Comparison of ENCODE assay signal across 8 cellular contexts in genomic region chr1:858649-859041, GRCh38.
DNase-seq lines count a peak whose midpoint lies in the region; ATAC-seq, FAIRE-seq and TF ChIP-seq lines count a peak whose summit lies in the region.
"Not testable (repeated sequence)": the region's sequence is repeated elsewhere in the genome, so short reads cannot be mapped to it uniquely, and the experiment has no call there.

No MANE protein-coding gene starts in this region.

- H3K9me3 Mint-ChIP-seq in CD8-positive, alpha-beta T cell; astrocyte (ENCODE audit: unreplicated experiment); stimulated activated memory B cell treated with anti-CD40 and anti-IgM and Interleukin-4, amounts not matched to agents 10 μg/mL and 1 μg/mL and 100 μg/mL, for 72 hours: not testable (repeated sequence)

- peaks cover 21% of the 10 kb centered on the region for H3K36me3 Mint-ChIP-seq in CD8-positive, alpha-beta T cell
- H3K36me3 Mint-ChIP-seq in astrocyte (ENCODE audit: low read depth, unreplicated experiment); stimulated activated memory B cell treated with anti-CD40 and anti-IgM and Interleukin-4, amounts not matched to agents 10 μg/mL and 1 μg/mL and 100 μg/mL, for 72 hours: not testable (repeated sequence)

- not testable (repeated sequence) for TF ChIP-seq EP300 in HepG2 (IDR thresholded peaks at IDR 0.05; ENCODE audit: low read depth in 2 of 2, low read length in 2 of 2); HepG2 (CRISPR knock-in tag; IDR thresholded peaks at IDR 0.05; ENCODE audit: borderline replicate concordance)

- not testable (repeated sequence) for TF ChIP-seq CTCF in CD8-positive, alpha-beta T cell (IDR thresholded peaks at IDR 0.05); astrocyte (IDR thresholded peaks at IDR 0.05; ENCODE audit: insufficient read depth, low read depth, low read length); fibroblast of the aortic adventitia (IDR thresholded peaks at IDR 0.05; ENCODE audit: insufficient read depth, low read length); HepG2 (CRISPR knock-in tag; IDR thresholded peaks at IDR 0.05)

- peak; percentile 31 for ATAC-seq in CD8-positive, alpha-beta T cell
- peak; percentile 75 for ATAC-seq in HepG2
- not testable (repeated sequence) for ATAC-seq in stimulated activated memory B cell treated with anti-CD40 and anti-IgM and Interleukin-4, amounts not matched to agents 10 μg/mL and 1 μg/mL and 100 μg/mL, for 72 hours

- H3K9me3 ChIP-seq in CD8-positive, alpha-beta T cell (ENCODE audit: low read length); astrocyte (ENCODE audit: insufficient read depth, low read depth, low read length); HepG2 (ENCODE audit: low read length): not testable (repeated sequence)

- intact Hi-C loops in CD8-positive, alpha-beta T cell (cut with DNase I, micrococcal nuclease); HepG2 (cut with micrococcal nuclease; ENCODE audit: unreplicated experiment): not testable (repeated sequence)

- H3K27ac Mint-ChIP-seq in CD8-positive, alpha-beta T cell; astrocyte (ENCODE audit: unreplicated experiment): not testable (repeated sequence)
- H3K27ac Mint-ChIP-seq in stimulated activated memory B cell treated with anti-CD40 and anti-IgM and Interleukin-4, amounts not matched to agents 10 μg/mL and 1 μg/mL and 100 μg/mL, for 72 hours = peak overlapping the region; percentile 63

- peaks cover 11% of the 10 kb centered on the region for H3K4me1 Mint-ChIP-seq in CD8-positive, alpha-beta T cell (ENCODE audit: low read depth)
- H3K4me1 Mint-ChIP-seq in astrocyte (ENCODE audit: low read depth, unreplicated experiment); stimulated activated memory B cell treated with anti-CD40 and anti-IgM and Interleukin-4, amounts not matched to agents 10 μg/mL and 1 μg/mL and 100 μg/mL, for 72 hours: not testable (repeated sequence)

- CTCF ChIA-PET in CD8-positive, alpha-beta T cell (lab: Charles Lee) = interaction anchor here (0.6 to 1.1 kb wide), 2 partner anchors 42 to 80 kb away, joined by 3 read pairs; no protein-coding TSS in a partner anchor
- CTCF ChIA-PET in HepG2 (lab: Yijun Ruan, JAX; ENCODE audit: low intra/inter-chr PET ratio, low total read pairs) = not testable (repeated sequence)

- DNase-seq in CD8-positive, alpha-beta T cell; HepG2 (ENCODE audit: low spot score): not testable (repeated sequence)
- DNase-seq in HT1080 (ENCODE audit: low read depth) (peak; percentile 29), NCI-H2107 treated with DMSO at 0.1 percent for 48 hours (lab: John Stamatoyannopoulos, UW; ENCODE audit: unreplicated experiment) (peak; percentile 1), SHP77 treated with DMSO at 0.1 percent for 48 hours (lab: John Stamatoyannopoulos, UW) (peak; percentile 36), astrocyte (ENCODE audit: low read depth) (peak; percentile 29), fibroblast of the aortic adventitia (ENCODE audit: low read depth) (peak; percentile 62)

- H3K4me3 ChIP-seq in CD8-positive, alpha-beta T cell (ENCODE audit: low read depth, low read length); astrocyte (ENCODE audit: insufficient read depth, low read depth, low read length); fibroblast of the aortic adventitia (ENCODE audit: low read depth, low read length): not testable (repeated sequence)
- peak overlapping the region; percentile 2 to 63 (median 34); a peak in 3 of 6 replicates for H3K4me3 ChIP-seq in HepG2 (replicated peaks in 1 of 3; ENCODE audit: insufficient read depth in 1 of 3, low read depth in 2 of 3, low read length in 3 of 3)

- not testable (repeated sequence) for H3K79me2 ChIP-seq in astrocyte (ENCODE audit: insufficient read depth, low read length); HepG2 (ENCODE audit: insufficient read depth, low read length)

- in situ Hi-C loops in HepG2 (cut with HindIII; ENCODE audit: extremely low pct_ligation_motif_present, low pct_unique_long_range_greater_than_20kb) = not testable (repeated sequence)

- H2AFZ ChIP-seq in astrocyte (ENCODE audit: low read depth, low read length); HepG2 (ENCODE audit: low read length): not testable (repeated sequence)

- not testable (repeated sequence) for H3K27ac ChIP-seq in CD8-positive, alpha-beta T cell (ENCODE audit: low read depth, low read length); astrocyte (ENCODE audit: low read depth, low read length); HepG2 (ENCODE audit: extremely low read length, insufficient read depth, low read length)

- POLR2A ChIA-PET in CD8-positive, alpha-beta T cell (lab: Charles Lee) = interaction anchor here (1.1 kb wide), 1 partner anchor 80 kb away, joined by 3 read pairs; no protein-coding TSS in a partner anchor
- POLR2A ChIA-PET in HepG2 (lab: Yijun Ruan, JAX) = not testable (repeated sequence)

- H3K27me3 ChIP-seq in CD8-positive, alpha-beta T cell (ENCODE audit: insufficient read depth, low read length); astrocyte (ENCODE audit: insufficient read depth, low read length); HepG2 (ENCODE audit: control insufficient read depth in 1 of 2, insufficient read depth in 2 of 2, low read length in 2 of 2): not testable (repeated sequence)

- 8% methylated on average over 11 of the region's 12 CpGs for WGBS in HepG2 (ENCODE audit: low lambda C conversion rate)

- not testable (repeated sequence) for FAIRE-seq in astrocyte (lab: Jason Lieb, UNC); HepG2 (lab: Jason Lieb, UNC)

- not testable (repeated sequence) for H3K9ac ChIP-seq in astrocyte (ENCODE audit: low read length)
- peak overlapping the region; percentile 39; the same call in 1 of the 2 replicates for H3K9ac ChIP-seq in HepG2 (ENCODE audit: insufficient read depth, low read depth, low read length)

- H3K36me3 ChIP-seq in CD8-positive, alpha-beta T cell (ENCODE audit: insufficient read depth, low read length); astrocyte (ENCODE audit: insufficient read depth, low read length); HepG2 (replicated peaks in 1 of 2; ENCODE audit: control insufficient read depth in 1 of 2, insufficient read depth in 2 of 2, low read length in 2 of 2): not testable (repeated sequence)

- H3K4me3 Mint-ChIP-seq in CD8-positive, alpha-beta T cell = peak overlapping the region; percentile 62
- H3K4me3 Mint-ChIP-seq in astrocyte (ENCODE audit: unreplicated experiment); stimulated activated memory B cell treated with anti-CD40 and anti-IgM and Interleukin-4, amounts not matched to agents 10 μg/mL and 1 μg/mL and 100 μg/mL, for 72 hours: not testable (repeated sequence)

- H3K27me3 Mint-ChIP-seq in CD8-positive, alpha-beta T cell (ENCODE audit: low read depth) = peaks cover 12% of the 10 kb centered on the region
- peaks cover 30% of the 10 kb centered on the region for H3K27me3 Mint-ChIP-seq in astrocyte (ENCODE audit: low read depth, unreplicated experiment)
- H3K27me3 Mint-ChIP-seq in stimulated activated memory B cell treated with anti-CD40 and anti-IgM and Interleukin-4, amounts not matched to agents 10 μg/mL and 1 μg/mL and 100 μg/mL, for 72 hours = peaks cover 24% of the 10 kb centered on the region

- H3K4me2 ChIP-seq in astrocyte (ENCODE audit: low read length) = not testable (repeated sequence)
- H3K4me2 ChIP-seq in HepG2 (ENCODE audit: low read depth, low read length) = peak overlapping the region; percentile 82

- not testable (repeated sequence) for BruUV-seq in HepG2 (replicated peaks; lab: Mats Ljungman, UMichigan)

- not testable (repeated sequence) for TF ChIP-seq RAD21 in HepG2 (CRISPR knock-in tag; IDR thresholded peaks at IDR 0.05)

- H4K20me1 ChIP-seq in astrocyte (ENCODE audit: insufficient read depth, low read length); HepG2 (ENCODE audit: insufficient read depth, low read length): not testable (repeated sequence)

- not testable (repeated sequence) for TF ChIP-seq POLR2A in HepG2 (IDR thresholded peaks at IDR 0.05; ENCODE audit: insufficient read depth in 1 of 2, low read depth in 2 of 2, low read length in 2 of 2)

- not testable (repeated sequence) for H3K4me1 ChIP-seq in CD8-positive, alpha-beta T cell (ENCODE audit: insufficient read depth, low read length); astrocyte (ENCODE audit: insufficient read depth, low read length); HepG2 (ENCODE audit: insufficient read depth, low read length)
